ENCODE assay signal across 9 cellular contexts in genomic region chrX:138711399-138712347, GRCh38. TPM values are rescaled to one million over a fixed set of nuclear protein-coding genes. Genes with fewer than 3 reads are reported as not detected.
DNase-seq lines count a peak whose midpoint lies in the region; ATAC-seq and TF ChIP-seq lines count a peak whose summit lies in the region.
"Had no signal": no experiment of that assay in that cellular context is flagged by ENCODE, and none has a peak within 500 bp of the region (broad histone marks: within the 10 kb centered on the region; RNA-seq: fewer than 3 reads in every experiment).

Gene FGF13 (minus strand): TSS chrX:138711717. CDS start chrX:138711003, 714 bp downstream.

- H3K4me2 ChIP-seq in OCI-LY7 (ENCODE audit: low read length) (no peak within 1 kb of the TSS), trophoblast cell (ENCODE audit: low read length) (peak within 1 kb of the TSS; percentile 92)

- WGBS in trophoblast cell (ENCODE audit: extremely low coverage, insufficient coverage, insufficient read length): no CpG with 5 or more reads among the region's 65 CpGs

- no peaks in the 10 kb centered on the region for H3K4me1 ChIP-seq in OCI-LY7 (ENCODE audit: insufficient read depth, low read length, poor library complexity, severe bottlenecking)
- H3K4me1 ChIP-seq in trophoblast cell (ENCODE audit: control insufficient read depth in 1 of 2, insufficient read depth in 2 of 2, low read length in 2 of 2): peaks cover 0 to 4% of the 10 kb centered on the region in 2 experiments

- H3K9me3 ChIP-seq in OCI-LY7 (ENCODE audit: low read length) (no peaks in the 10 kb centered on the region), trophoblast cell (ENCODE audit: insufficient read depth, low read depth, low read length) (no peaks in the 10 kb centered on the region)

- peak; percentile 59 for ATAC-seq in GM18502 (IDR thresholded peaks at IDR 0.05; ENCODE audit: poor library complexity, unreplicated experiment)
- peak; percentile 43 for ATAC-seq in Right ventricle myocardium superior (ENCODE audit: poor library complexity)
- ATAC-seq in HG03135 (IDR thresholded peaks at IDR 0.05; ENCODE audit: unreplicated experiment): no peak

- DNase-seq in OCI-LY7 (ENCODE audit: low spot score): no peak
- peak; percentile 39 for DNase-seq in Right ventricle myocardium superior
- no peak for DNase-seq in trophoblast cell
- DNase-seq in DMS114 treated with DMSO at 0.1 percent for 48 hours (lab: John Stamatoyannopoulos, UW; ENCODE audit: unreplicated experiment): no peak
- DNase-seq in glomerular visceral epithelial cell (ENCODE audit: extremely low spot score): no peak
- no peak for DNase-seq in HuH-7 (ENCODE audit: low spot score)

- no TSS peak for BruUV-seq in OCI-LY7 (replicated peaks; lab: Mats Ljungman, UMichigan)

- H3K79me2 ChIP-seq in OCI-LY7 (ENCODE audit: insufficient read depth, low read depth, low read length) (no peaks in the 10 kb centered on the region), trophoblast cell (ENCODE audit: control insufficient read depth, insufficient read depth, low read length, poor library complexity) (no peaks in the 10 kb centered on the region)

- no peak within 1 kb of the TSS for H3K23ac ChIP-seq in trophoblast cell (ENCODE audit: low read length)

- no peaks in the 10 kb centered on the region for H3K27me3 ChIP-seq in trophoblast cell (ENCODE audit: insufficient read depth, low read length)

- POLR2A ChIA-PET in OCI-LY7 (lab: Charles Lee): no interaction called here

- H2BK5ac ChIP-seq in trophoblast cell (ENCODE audit: low read depth, low read length, poor library complexity): no peak within 1 kb of the TSS

- CTCF ChIA-PET in OCI-LY7 (lab: Charles Lee; ENCODE audit: unreplicated experiment): no interaction called here

- no peak within 1 kb of the TSS for H4K91ac ChIP-seq in trophoblast cell (ENCODE audit: low read depth, low read length)

- no peak within 1 kb of the TSS for H2BK12ac ChIP-seq in trophoblast cell (ENCODE audit: low read length)

- intact Hi-C loops in OCI-LY7 (cut with micrococcal nuclease; ENCODE audit: unreplicated experiment) (no loop called here), Right ventricle myocardium superior (cut with DNase I) (no loop called here)

- H3K27ac ChIP-seq in OCI-LY7 (ENCODE audit: low read depth, low read length, poor library complexity, severe bottlenecking) (no peak within 1 kb of the TSS), trophoblast cell (ENCODE audit: low read depth, low read length) (no peak within 1 kb of the TSS)
- H3K27ac ChIP-seq: epithelial cell of prostate had no signal

- no peaks in the 10 kb centered on the region for H3K79me1 ChIP-seq in trophoblast cell (ENCODE audit: low read length)

- H3K9me2 ChIP-seq in OCI-LY7 (ENCODE audit: insufficient read depth, low read length): no peaks in the 10 kb centered on the region

- H3K4ac ChIP-seq in trophoblast cell (ENCODE audit: low read depth, low read length): no peak within 1 kb of the TSS

- H2AK5ac ChIP-seq in trophoblast cell (ENCODE audit: low read length): no peak within 1 kb of the TSS

- peak within 1 kb of the TSS; percentile 40 for H3K9ac ChIP-seq in trophoblast cell (ENCODE audit: low read length)

- no peaks in the 10 kb centered on the region for H4K20me1 ChIP-seq in OCI-LY7 (ENCODE audit: insufficient read depth, low read length)

- no peak within 1 kb of the TSS for H3K18ac ChIP-seq in trophoblast cell (ENCODE audit: low read length)

- H2AFZ ChIP-seq in OCI-LY7 (ENCODE audit: low read length) (no peak within 1 kb of the TSS), trophoblast cell (ENCODE audit: insufficient read depth, low read length, poor library complexity) (peak within 1 kb of the TSS; percentile 52)

- H3K36me3 ChIP-seq in OCI-LY7 (ENCODE audit: insufficient read depth, low read length) (no peaks in the 10 kb centered on the region), trophoblast cell (ENCODE audit: control insufficient read depth in 1 of 2, insufficient read depth in 2 of 2, low read length in 2 of 2) (no peaks in the 10 kb centered on the region)

- TF ChIP-seq CTCF in OCI-LY7 (conservative IDR thresholded peaks at IDR 0.05; ENCODE audit: low read length): 0 out of 2 replicates have a peak, but pooled peaks have one; percentile 18

- no peak within 1 kb of the TSS for H4K8ac ChIP-seq in trophoblast cell (ENCODE audit: low read depth, low read length)

- H4K12ac ChIP-seq in trophoblast cell (ENCODE audit: low read depth, low read length): no peak within 1 kb of the TSS

- no peak within 1 kb of the TSS for H3K14ac ChIP-seq in trophoblast cell (ENCODE audit: low read length)

- no peak within 1 kb of the TSS for H2BK120ac ChIP-seq in trophoblast cell (ENCODE audit: insufficient read depth, low read length, poor library complexity)

- no peak within 1 kb of the TSS for H3K4me3 ChIP-seq in OCI-LY7 (ENCODE audit: low read depth, low read length, poor library complexity, severe bottlenecking)
- H3K4me3 ChIP-seq in trophoblast cell (ENCODE audit: low read depth, low read length): peak within 1 kb of the TSS; percentile 71

RNA-seq across cellular contexts. Expression of gene FGF13, which starts in this region (rescaled TPM):
- not detected in 2 replicates for total RNA-seq in OCI-LY7 (2014; rRNA removed; shearing (Covaris generic))
- total RNA-seq in OCI-LY7 (2022) (not detected in 2 replicates), Right ventricle myocardium superior (0.43 TPM)
- 3.2 and 3.4 TPM in 2 replicates for polyA plus RNA-seq in trophoblast cell (2013)

Comparison
In these comparisons a context has a peak if more than half of its experiments do, and no peak if none do; other contexts are left out.
1. Peak in DNase-seq and ATAC-seq in Right ventricle myocardium superior; RNA of the gene not detected or under 1 TPM.